Comparison of ENCODE assay signal across 35 cellular contexts in genomic region chr7:99643464-99643863, GRCh38. TPM values are rescaled to one million over a fixed set of nuclear protein-coding genes. Genes with fewer than 3 reads are reported as not detected.
"Had no signal": no experiment of that assay in that cellular context is flagged by ENCODE, and none has a peak within 500 bp of the region (broad histone marks: within the 10 kb centered on the region; RNA-seq: fewer than 3 reads in every experiment).

No MANE protein-coding gene starts in this region.

- H3K9me3 Mint-ChIP-seq: activated B cell treated with CpG ODN at 0.5 μM for 24 hours; activated CD4-positive, alpha-beta memory T cell treated with anti-CD3 and anti-CD28 coated beads for 36 hours; activated CD8-positive, alpha-beta T cell treated with anti-CD3 and anti-CD28 coated beads for 36 hours; activated naive CD4-positive, alpha-beta T cell treated with anti-CD3 and anti-CD28 coated beads for 36 hours; activated T-cell treated with anti-CD3 and anti-CD28 coated beads, Interleukin-2, amount 50 U/mL, for 24 hours; activated T-helper 17 cell treated with anti-CD3 and anti-CD28 coated beads, Interleukin-2, amount 50 U/mL, for 72 hours; T-cell had no signal

- H3K4me1 ChIP-seq: adrenal gland, body of pancreas, breast epithelium had no signal

- H3K27me3 Mint-ChIP-seq: activated B cell treated with CpG ODN at 0.5 μM for 24 hours; activated CD4-positive, alpha-beta memory T cell treated with anti-CD3 and anti-CD28 coated beads for 36 hours; activated CD4-positive, alpha-beta T cell treated with anti-CD3 and anti-CD28 coated beads, Interleukin-2, amount 10 ng/mL, durations not matched to agents 24 days and 14 days; activated CD8-positive, alpha-beta memory T cell treated with anti-CD3 and anti-CD28 coated beads, Interleukin-2, amount 10 ng/mL, durations not matched to agents 7 days and 5 days; activated CD8-positive, alpha-beta T cell treated with anti-CD3 and anti-CD28 coated beads for 36 hours; activated naive CD8-positive, alpha-beta T cell treated with anti-CD3 and anti-CD28 coated beads for 36 hours; activated T-cell treated with anti-CD3 and anti-CD28 coated beads, Interleukin-2, amount 50 U/mL, for 24 hours; activated T-helper 17 cell treated with anti-CD3 and anti-CD28 coated beads, Interleukin-2, amount 50 U/mL, for 72 hours; T-cell had no signal

- H3K27ac ChIP-seq: adrenal gland, body of pancreas, brain microvascular endothelial cell, breast epithelium, VCaP had no signal

- H3K27ac Mint-ChIP-seq: activated B cell treated with CpG ODN at 0.5 μM for 24 hours; activated CD4-positive, alpha-beta memory T cell treated with anti-CD3 and anti-CD28 coated beads for 36 hours; activated CD4-positive, alpha-beta T cell treated with anti-CD3 and anti-CD28 coated beads, Interleukin-2, amount 10 ng/mL, durations not matched to agents 24 days and 14 days; activated CD8-positive, alpha-beta memory T cell treated with anti-CD3 and anti-CD28 coated beads, Interleukin-2, amount 10 ng/mL, durations not matched to agents 7 days and 5 days; activated CD8-positive, alpha-beta T cell treated with anti-CD3 and anti-CD28 coated beads for 36 hours; activated naive CD4-positive, alpha-beta T cell treated with anti-CD3 and anti-CD28 coated beads for 36 hours; activated naive CD8-positive, alpha-beta T cell treated with anti-CD3 and anti-CD28 coated beads for 36 hours; activated T-cell treated with anti-CD3 and anti-CD28 coated beads, Interleukin-2, amount 50 U/mL, for 24 hours; activated T-cell treated with anti-CD3 and anti-CD28 coated beads, Interleukin-2, amount 50 U/mL, for 72 hours; activated T-helper 1 cell treated with anti-CD3 and anti-CD28 coated beads, Interleukin-12 subunit alpha, Interleukin-12 subunit beta, Interleukin-2, Interleukin-4 antibody, amounts not matched to agents 30 ng/mL and 10 ng/mL and 1 ng/mL, durations not matched to agents 14 hours and 24 hours and 36 hours; activated T-helper 17 cell treated with anti-CD3 and anti-CD28 coated beads, Interleukin-2, amount 50 U/mL, for 72 hours; T-cell; T-helper 2 cell treated with Interferon-gamma antibody and Interleukin-4, amounts not matched to agents 5 μg/mL and 100 μg/mL, for 36 hours had no signal

- H3K36me3 ChIP-seq: adrenal gland, brain microvascular endothelial cell, breast epithelium had no signal

- H3K4me3 Mint-ChIP-seq: activated B cell treated with CpG ODN at 0.5 μM for 24 hours; activated CD4-positive, alpha-beta memory T cell treated with anti-CD3 and anti-CD28 coated beads for 36 hours; activated CD4-positive, alpha-beta T cell treated with anti-CD3 and anti-CD28 coated beads, Interleukin-2, amount 10 ng/mL, durations not matched to agents 24 days and 14 days; activated CD8-positive, alpha-beta memory T cell treated with anti-CD3 and anti-CD28 coated beads, Interleukin-2, amount 10 ng/mL, durations not matched to agents 7 days and 5 days; activated CD8-positive, alpha-beta T cell treated with anti-CD3 and anti-CD28 coated beads for 36 hours; activated naive CD4-positive, alpha-beta T cell treated with anti-CD3 and anti-CD28 coated beads for 36 hours; activated naive CD8-positive, alpha-beta T cell treated with anti-CD3 and anti-CD28 coated beads for 36 hours; activated T-cell treated with anti-CD3 and anti-CD28 coated beads, Interleukin-2, amount 50 U/mL, for 24 hours; activated T-cell treated with anti-CD3 and anti-CD28 coated beads, Interleukin-2, amount 50 U/mL, for 72 hours; activated T-helper 1 cell treated with anti-CD3 and anti-CD28 coated beads, Interleukin-12 subunit alpha, Interleukin-12 subunit beta, Interleukin-2, Interleukin-4 antibody, amounts not matched to agents 30 ng/mL and 10 ng/mL and 1 ng/mL, durations not matched to agents 14 hours and 24 hours and 36 hours; activated T-helper 17 cell treated with anti-CD3 and anti-CD28 coated beads, Interleukin-2, amount 50 U/mL, for 72 hours; T-cell; T-helper 2 cell treated with Interferon-gamma antibody and Interleukin-4, amounts not matched to agents 5 μg/mL and 100 μg/mL, for 36 hours had no signal

- H3K4me3 ChIP-seq: adrenal gland, body of pancreas, breast epithelium had no signal

- H3K27me3 ChIP-seq: adrenal gland, body of pancreas, brain microvascular endothelial cell, breast epithelium had no signal

- H3K9me3 ChIP-seq: adrenal gland, body of pancreas, breast epithelium had no signal

- ATAC-seq: activated CD8-positive, alpha-beta memory T cell treated with anti-CD3 and anti-CD28 coated beads, Interleukin-2, amount 10 ng/mL, durations not matched to agents 7 days and 5 days; activated CD8-positive, alpha-beta T cell treated with anti-CD3 and anti-CD28 coated beads for 36 hours; activated naive CD4-positive, alpha-beta T cell treated with anti-CD3 and anti-CD28 coated beads, Interleukin-2, amount 50 U/mL, for 72 hours; activated T-cell treated with anti-CD3 and anti-CD28 coated beads, Interleukin-2, amount 50 U/mL, for 72 hours; activated T-helper 17 cell treated with anti-CD3 and anti-CD28 coated beads, Interleukin-2, amount 50 U/mL, for 72 hours; body of pancreas; T-cell had no signal

- DNase-seq: activated B cell treated with CpG ODN at 0.5 μM for 24 hours; activated CD4-positive, alpha-beta memory T cell treated with anti-CD3 and anti-CD28 coated beads for 36 hours; activated CD4-positive, alpha-beta T cell treated with anti-CD3 and anti-CD28 coated beads for 4 hours; activated CD4-positive, alpha-beta T cell treated with anti-CD3 and anti-CD28 coated beads, Interleukin-2, amount 10 ng/mL, durations not matched to agents 24 days and 14 days; activated CD4-positive, alpha-beta T cell treated with anti-CD3 and anti-CD28 coated beads, Interleukin-2, amount 50 U/mL, for 1 hour; activated CD4-positive, alpha-beta T cell treated with anti-CD3 and anti-CD28 coated beads, Interleukin-2, amount 50 U/mL, for 4 hours; activated CD4-positive, CD25-positive, alpha-beta regulatory T cell treated with anti-CD3 and anti-CD28 coated beads, Interleukin-2, amount 50 U/mL, for 72 hours; activated CD8-positive, alpha-beta memory T cell treated with anti-CD3 and anti-CD28 coated beads, Interleukin-2, amount 10 ng/mL, durations not matched to agents 7 days and 5 days; activated CD8-positive, alpha-beta memory T cell treated with anti-CD3 and anti-CD28 coated beads, Interleukin-2, amount 50 U/mL, for 48 hours; activated CD8-positive, alpha-beta T cell treated with anti-CD3 and anti-CD28 coated beads for 36 hours; activated effector memory CD4-positive, alpha-beta T cell treated with anti-CD3 and anti-CD28 coated beads, Interleukin-2, amount 50 U/mL, for 16 hours; activated gamma-delta T cell treated with Interleukin-2 at 50 U/mL for 16 hours; activated naive CD4-positive, alpha-beta T cell; activated naive CD4-positive, alpha-beta T cell treated with anti-CD3 and anti-CD28 coated beads for 36 hours; activated naive CD4-positive, alpha-beta T cell treated with anti-CD3 and anti-CD28 coated beads, Interleukin-2, amount 50 U/mL, for 16 hours; activated naive CD8-positive, alpha-beta T cell treated with anti-CD3 and anti-CD28 coated beads for 36 hours; activated T-cell treated with anti-CD3 and anti-CD28 coated beads, Interleukin-2, amount 50 U/mL, for 24 hours; activated T-cell treated with anti-CD3 and anti-CD28 coated beads, Interleukin-2, amount 50 U/mL, for 72 hours; adrenal gland; amniotic stem cell; aorta; body of pancreas; brain microvascular endothelial cell; central memory CD4-positive, alpha-beta T cell; T-cell; T-helper 2 cell; T-helper 9 cell had no signal

- H3K4me1 Mint-ChIP-seq: activated B cell treated with CpG ODN at 0.5 μM for 24 hours, T-cell had no signal

RNA-seq across cellular contexts. Expression of gene CYP3A5, which starts 36.3 kb away (rescaled TPM):
- total RNA-seq: activated B cell treated with CpG ODN at 0.5 μM for 24 hours; activated CD4-positive, alpha-beta memory T cell treated with anti-CD3 and anti-CD28 coated beads for 36 hours; activated CD4-positive, alpha-beta T cell treated with anti-CD3 and anti-CD28 coated beads, Interleukin-2, amount 10 ng/mL, durations not matched to agents 24 days and 14 days; activated CD8-positive, alpha-beta memory T cell treated with anti-CD3 and anti-CD28 coated beads, Interleukin-2, amount 10 ng/mL, durations not matched to agents 7 days and 5 days; activated CD8-positive, alpha-beta T cell treated with anti-CD3 and anti-CD28 coated beads for 36 hours; activated naive CD8-positive, alpha-beta T cell treated with anti-CD3 and anti-CD28 coated beads for 36 hours; activated T-helper 1 cell treated with anti-CD3 and anti-CD28 coated beads, Interleukin-12 subunit alpha, Interleukin-12 subunit beta, Interleukin-2, Interleukin-4 antibody, amounts not matched to agents 30 ng/mL and 10 ng/mL and 1 ng/mL, durations not matched to agents 14 hours and 24 hours and 36 hours; T-helper 1 cell treated with Interleukin-12 subunit alpha and Interleukin-12 subunit beta and Interleukin-4 antibody, amounts not matched to agents 30 ng/mL and 1 ng/mL, for 36 hours had no signal

RNA-seq across cellular contexts. Expression of gene TMEM225B, which starts 45.4 kb away (rescaled TPM):
- total RNA-seq: cardiac septum had no signal
